ENCODE assay signal across 28 cellular contexts in the genomic region with DNA sequence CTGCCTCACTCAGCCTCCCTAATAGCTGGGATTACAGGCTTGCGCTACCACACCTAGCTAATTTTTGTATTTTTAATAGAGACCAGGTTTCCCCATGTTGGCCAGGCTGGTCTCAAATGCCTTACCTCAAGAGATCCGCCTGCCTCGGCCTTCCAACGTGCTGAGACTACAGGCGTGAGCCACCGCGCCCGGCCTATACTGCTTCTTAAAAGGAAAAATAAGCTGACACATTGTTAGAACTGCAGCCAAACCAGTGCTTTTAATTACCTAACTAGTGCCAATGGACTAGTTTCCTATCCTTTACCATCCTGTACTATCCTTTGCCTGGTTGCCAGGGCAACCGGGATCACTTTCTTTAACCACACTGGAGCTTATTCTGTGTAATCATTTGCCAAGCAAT.
"Had no signal": no experiment of that assay in that cellular context is flagged by ENCODE, and none has a peak within 500 bp of the region (broad histone marks: within the 10 kb centered on the region; RNA-seq: fewer than 3 reads in every experiment).

No MANE protein-coding gene starts in this region.

- DNase-seq: activated CD4-positive, alpha-beta memory T cell treated with anti-CD3 and anti-CD28 coated beads for 36 hours; activated CD4-positive, alpha-beta T cell treated with anti-CD3 and anti-CD28 coated beads for 36 hours; activated CD4-positive, alpha-beta T cell treated with anti-CD3 and anti-CD28 coated beads, Interleukin-2, amount 10 ng/mL, durations not matched to agents 24 days and 14 days; activated CD4-positive, CD25-positive, alpha-beta regulatory T cell; activated CD4-positive, CD25-positive, alpha-beta regulatory T cell treated with anti-CD3 and anti-CD28 coated beads, Interleukin-2, amount 50 U/mL, for 72 hours; activated CD8-positive, alpha-beta memory T cell treated with anti-CD3 and anti-CD28 coated beads, Interleukin-2, amount 10 ng/mL, durations not matched to agents 7 days and 5 days; activated CD8-positive, alpha-beta memory T cell treated with anti-CD3 and anti-CD28 coated beads, Interleukin-2, amount 50 U/mL, for 4 hours; activated CD8-positive, alpha-beta T cell treated with anti-CD3 and anti-CD28 coated beads, Interleukin-2, amount 10 ng/mL, durations not matched to agents 7 days and 5 days; activated effector memory CD4-positive, alpha-beta T cell treated with anti-CD3 and anti-CD28 coated beads, Interleukin-2, amount 50 U/mL, for 16 hours; activated naive CD4-positive, alpha-beta T cell treated with anti-CD3 and anti-CD28 coated beads for 36 hours; activated naive CD8-positive, alpha-beta T cell treated with anti-CD3 and anti-CD28 coated beads for 36 hours; activated naive CD8-positive, alpha-beta T cell treated with anti-CD3 and anti-CD28 coated beads, Interleukin-2, amount 50 U/mL, for 24 hours; activated T-cell treated with anti-CD3 and anti-CD28 coated beads, Interleukin-2, amount 50 U/mL, for 1 hour; activated T-cell treated with anti-CD3 and anti-CD28 coated beads, Interleukin-2, amount 50 U/mL, for 48 hours; adrenal gland; amygdala; aorta; body of pancreas; caudate nucleus; cortex of kidney; dermis blood vessel endothelial cell; effector CD4-positive, alpha-beta T cell; effector memory CD8-positive, alpha-beta T cell; erythroblast; foreskin keratinocyte; gastrocnemius medialis; T-helper 2 cell had no signal

- H3K27me3 ChIP-seq: adrenal gland, body of pancreas, esophagus muscularis mucosa, foreskin keratinocyte, gastrocnemius medialis had no signal

- H3K9me3 ChIP-seq: adrenal gland, body of pancreas, esophagus muscularis mucosa, gastrocnemius medialis had no signal

- H3K36me3 ChIP-seq: adrenal gland, esophagus muscularis mucosa, gastrocnemius medialis had no signal

- H3K4me1 ChIP-seq: adrenal gland, body of pancreas, foreskin keratinocyte, gastrocnemius medialis had no signal

- H3K4me3 ChIP-seq: adrenal gland, body of pancreas, esophagus muscularis mucosa, gastrocnemius medialis had no signal

- H3K27ac ChIP-seq: adrenal gland, body of pancreas, esophagus muscularis mucosa, foreskin keratinocyte, gastrocnemius medialis had no signal
